In genomic region chr20:19212524-19213502, GRCh38 we compare ENCODE assay signal across 8 cellular contexts. TPM values are rescaled to one million over a fixed set of nuclear protein-coding genes. Genes with fewer than 3 reads are reported as not detected.
A peak's percentile ranks its signal among the peaks of the same experiment; 100 is the strongest.
DNase-seq lines count a peak whose midpoint lies in the region; ATAC-seq and TF ChIP-seq lines count a peak whose summit lies in the region.

TSS of gene SLC24A3 (plus strand) at chr20:19212642.

- TF ChIP-seq EP300 in upper lobe of left lung (IDR thresholded peaks at IDR 0.05): no peak

- WGBS in upper lobe of left lung, 2 donors: 4 to 60% methylated on average over 1 to 60 of the region's 108 CpGs

- POLR2A ChIA-PET in activated CD4-positive, alpha-beta T cell treated with anti-CD3 and anti-CD28 coated beads, Interleukin-2, amount 10 ng/mL, durations not matched to agents 7 days and 5 days (lab: Charles Lee): no interaction called here

- H3K27me3 ChIP-seq in mucosa of rectum (ENCODE audit: control insufficient read depth in 2 of 2, insufficient read depth in 2 of 2, low read length in 2 of 2) (peaks cover 0 to 3% of the 10 kb centered on the region in 2 donors), upper lobe of left lung (no peaks in the 10 kb centered on the region)

- H3K4me1 ChIP-seq in mucosa of rectum (ENCODE audit: control insufficient read depth in 2 of 2, insufficient read depth in 2 of 2, low read length in 2 of 2) (peaks cover 3 to 9% of the 10 kb centered on the region in 2 donors), upper lobe of left lung (peaks cover 3 to 26% (median 23%) of the 10 kb centered on the region in 4 donors)

- no peaks in the 10 kb centered on the region for H3K36me3 Mint-ChIP-seq in activated CD4-positive, alpha-beta T cell treated with anti-CD3 and anti-CD28 coated beads, Interleukin-2, amount 10 ng/mL, durations not matched to agents 7 days and 5 days (ENCODE audit: low read depth)

- peak within 1 kb of the TSS; percentile 95 for H3K4me3 ChIP-seq in SK-N-MC
- H3K4me3 ChIP-seq in mucosa of rectum (ENCODE audit: low read length in 2 of 2): peak within 1 kb of the TSS; percentile 70 to 79
- peak within 1 kb of the TSS; percentile 38 to 65 (median 55) for H3K4me3 ChIP-seq in upper lobe of left lung

- CTCF ChIA-PET in activated CD4-positive, alpha-beta T cell treated with anti-CD3 and anti-CD28 coated beads, Interleukin-2, amount 10 ng/mL, durations not matched to agents 7 days and 5 days (lab: Charles Lee): no interaction called here

- peak; percentile 15 to 28 for DNase-seq in activated CD4-positive, alpha-beta T cell treated with anti-CD3 and anti-CD28 coated beads, Interleukin-2, amount 50 U/mL, for 48 hours
- no peak for DNase-seq in activated CD4-positive, alpha-beta T cell treated with anti-CD3 and anti-CD28 coated beads, Interleukin-2, amount 10 ng/mL, durations not matched to agents 7 days and 5 days
- DNase-seq in SK-N-MC (ENCODE audit: low read depth, low spot score): no peak
- peak; percentile 70 for DNase-seq in fibroblast of gingiva (ENCODE audit: low read depth)
- peak; percentile 91 to 94 for DNase-seq in upper lobe of left lung
- no peak for DNase-seq in T1000 (lab: John Stamatoyannopoulos, UW)

- H3K4me3 Mint-ChIP-seq in activated CD4-positive, alpha-beta T cell treated with anti-CD3 and anti-CD28 coated beads, Interleukin-2, amount 10 ng/mL, durations not matched to agents 7 days and 5 days: no peak within 1 kb of the TSS

- H3K36me3 ChIP-seq in SK-N-MC (ENCODE audit: insufficient read depth, low read length) (no peaks in the 10 kb centered on the region; the same call in 1 of the 2 replicates), mucosa of rectum (ENCODE audit: control insufficient read depth in 2 of 2, insufficient read depth in 2 of 2, low read length in 2 of 2) (no peaks in the 10 kb centered on the region), upper lobe of left lung (no peaks in the 10 kb centered on the region)

- H3K9me3 ChIP-seq in SK-N-MC (ENCODE audit: low read depth, low read length) (no peaks in the 10 kb centered on the region), mucosa of rectum (ENCODE audit: control insufficient read depth in 2 of 2, low read length in 2 of 2) (no peaks in the 10 kb centered on the region), upper lobe of left lung (no peaks in the 10 kb centered on the region)

- no peaks in the 10 kb centered on the region for H3K9me3 Mint-ChIP-seq in activated CD4-positive, alpha-beta T cell treated with anti-CD3 and anti-CD28 coated beads, Interleukin-2, amount 10 ng/mL, durations not matched to agents 7 days and 5 days

- peak in 1 of 4 donors; percentile 28 for TF ChIP-seq POLR2A in upper lobe of left lung (IDR thresholded peaks at IDR 0.05)

- peak; percentile 20 to 71 (median 62) for TF ChIP-seq CTCF in upper lobe of left lung (IDR thresholded peaks at IDR 0.05)

- H3K27ac Mint-ChIP-seq in activated CD4-positive, alpha-beta T cell treated with anti-CD3 and anti-CD28 coated beads, Interleukin-2, amount 10 ng/mL, durations not matched to agents 7 days and 5 days: no peak within 1 kb of the TSS

- peak within 1 kb of the TSS; percentile 69 for H3K27ac ChIP-seq in SK-N-MC
- peak within 1 kb of the TSS; percentile 56 to 58 for H3K27ac ChIP-seq in mucosa of rectum (ENCODE audit: low read depth in 2 of 2, low read length in 2 of 2)
- H3K27ac ChIP-seq in upper lobe of left lung: peak within 1 kb of the TSS; percentile 49 to 78 (median 74)

- peaks cover 42% of the 10 kb centered on the region for H3K27me3 Mint-ChIP-seq in activated CD4-positive, alpha-beta T cell treated with anti-CD3 and anti-CD28 coated beads, Interleukin-2, amount 10 ng/mL, durations not matched to agents 7 days and 5 days

- H3K9ac ChIP-seq in SK-N-MC (ENCODE audit: insufficient read length) (peak within 1 kb of the TSS; percentile 85), mucosa of rectum (ENCODE audit: low read depth in 1 of 2, low read length in 2 of 2) (peak within 1 kb of the TSS; percentile 64 to 65)

- ATAC-seq in HG03432 (IDR thresholded peaks at IDR 0.05; ENCODE audit: unreplicated experiment) (peak; percentile 76), upper lobe of left lung (ENCODE audit: low FRiP score in 2 of 2) (peak; percentile 77)

- no peaks in the 10 kb centered on the region for H3K4me1 Mint-ChIP-seq in activated CD4-positive, alpha-beta T cell treated with anti-CD3 and anti-CD28 coated beads, Interleukin-2, amount 10 ng/mL, durations not matched to agents 7 days and 5 days

RNA-seq across cellular contexts. Expression of gene SLC24A3, which starts in this region (rescaled TPM):
- total RNA-seq in activated CD4-positive, alpha-beta T cell treated with anti-CD3 and anti-CD28 coated beads, Interleukin-2, amount 10 ng/mL, durations not matched to agents 7 days and 5 days: not detected
- total RNA-seq in upper lobe of left lung: 10 to 100 TPM in 2 of 6 donors, 1 to 10 TPM in 4; 6.3 to 10.8 (median 9.3) TPM

Comparison
In these comparisons a context has a peak if more than half of its experiments do, and no peak if none do; other contexts are left out.
1. RNA of gene SLC24A3 (total RNA-seq): 6.3 to 10.8 TPM in upper lobe of left lung; not detected in activated CD4-positive, alpha-beta T cell treated with anti-CD3 and anti-CD28 coated beads, Interleukin-2, amount 10 ng/mL, durations not matched to agents 7 days and 5 days; every median in the first group is over 4 times any median in the second.
2. DNase-seq: peak in activated CD4-positive, alpha-beta T cell treated with anti-CD3 and anti-CD28 coated beads, Interleukin-2, amount 50 U/mL, for 48 hours (2 of 2), fibroblast of gingiva (single experiment) and upper lobe of left lung (2 of 2); none in activated CD4-positive, alpha-beta T cell treated with anti-CD3 and anti-CD28 coated beads, Interleukin-2, amount 10 ng/mL, durations not matched to agents 7 days and 5 days (single experiment), SK-N-MC (single experiment) and T1000 (single experiment).
3. Peak in every context shown above with its lines, with median percentiles within 50 percentile points of each other: H3K27ac ChIP-seq and H3K4me3 ChIP-seq.